ENCODE assay signal across 1 cellular context in genomic region chr18:73959341-73959740, GRCh38.
TF ChIP-seq lines count a peak whose summit lies in the region.

No MANE protein-coding gene starts in this region.

TF ChIP-seq in IMR-90, 13 proteins besides CTCF, POLR2A, EP300 and RAD21 (continued from another document):
- TF ChIP-seq USF2 (IDR thresholded peaks at IDR 0.05; ENCODE audit: low read depth, low read length), result no peak
- TF ChIP-seq MAFK (IDR thresholded peaks at IDR 0.05; ENCODE audit: low read depth, low read length), result no peak
TF ChIP-seq in IMR-90: peak in this region for 0.
